7 cellular contexts compared by ENCODE assay signal in the genomic region with DNA sequence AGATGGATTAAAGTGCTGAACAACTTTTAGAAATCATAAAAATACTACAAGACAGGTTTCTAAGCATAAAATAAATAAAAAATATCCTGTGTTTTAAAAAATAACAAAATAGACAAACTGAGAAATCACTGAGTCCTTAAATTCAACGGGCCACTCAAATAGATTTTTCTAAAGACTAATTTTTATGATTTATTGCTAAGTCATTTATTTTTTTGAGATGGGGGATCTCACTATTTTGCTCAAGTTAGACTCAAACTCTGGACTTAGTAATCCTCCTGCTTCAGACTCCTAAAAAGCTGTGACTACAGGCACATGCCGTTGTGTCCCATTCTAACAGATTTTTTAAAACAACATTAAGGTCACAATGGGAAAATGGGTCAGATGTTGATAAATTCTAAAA.
"Had no signal": no experiment of that assay in that cellular context is flagged by ENCODE, and none has a peak within 500 bp of the region (broad histone marks: within the 10 kb centered on the region; RNA-seq: fewer than 3 reads in every experiment).

No MANE protein-coding gene starts in this region.

- H3K36me3 Mint-ChIP-seq: IgD-negative memory B cell had no signal

- H3K4me2 ChIP-seq: KMS-11 had no signal

- H3K9ac ChIP-seq: KMS-11 had no signal

- H3K4me1 Mint-ChIP-seq: IgD-negative memory B cell had no signal

- FAIRE-seq: HTR-8/SVneo had no signal

- DNase-seq: IMR-90, KBM-7, KG1 had no signal

- H3K27ac ChIP-seq: HL-60, KMS-11 had no signal

- H3K27me3 Mint-ChIP-seq: IgD-negative memory B cell had no signal

- H3K27ac Mint-ChIP-seq: IgD-negative memory B cell had no signal

- H3K4me3 Mint-ChIP-seq: IgD-negative memory B cell had no signal
